ENCODE assay signal across 24 cellular contexts in the genomic region with DNA sequence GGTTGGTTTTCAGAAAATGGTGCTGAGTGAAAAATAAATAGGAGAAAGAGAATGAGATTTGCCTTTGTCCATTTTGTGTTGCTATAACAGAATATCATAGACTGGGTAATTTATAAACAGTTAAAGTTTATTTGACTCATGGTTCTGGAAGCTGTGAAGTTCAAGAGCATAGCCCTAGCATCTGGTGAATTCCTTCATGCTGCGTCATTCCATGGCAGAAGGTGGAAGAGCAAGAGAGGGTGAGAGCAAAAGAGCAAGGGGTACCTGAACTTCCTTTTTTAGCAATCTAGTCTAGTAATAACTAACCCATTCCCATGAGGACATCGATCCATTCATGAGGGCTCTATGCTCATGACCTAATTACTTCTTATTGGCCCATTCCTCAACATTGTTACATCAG.
"Had no signal": no experiment of that assay in that cellular context is flagged by ENCODE, and none has a peak within 500 bp of the region (broad histone marks: within the 10 kb centered on the region; RNA-seq: fewer than 3 reads in every experiment).

No MANE protein-coding gene starts in this region.

- H3K4me1 ChIP-seq: esophagus muscularis mucosa, lower lobe of right lung, psoas muscle, tibial nerve, upper lobe of left lung had no signal

- H3K36me3 ChIP-seq: esophagus muscularis mucosa, lower lobe of right lung, ovary, thoracic aorta, tibial nerve, upper lobe of left lung had no signal

- H3K27ac ChIP-seq: coronary artery, esophagus muscularis mucosa, lower lobe of right lung, ovary, psoas muscle, thoracic aorta, tibial nerve, upper lobe of left lung had no signal

- H3K27me3 ChIP-seq: esophagus muscularis mucosa, ovary, tibial nerve, upper lobe of left lung had no signal

- DNase-seq: dermis blood vessel endothelial cell; effector memory CD4-positive, alpha-beta T cell; foreskin melanocyte; hypothalamus; immature natural killer cell; islet precursor cell; kidney glomerular epithelial cell; left ventricle myocardium superior; lower lobe of right lung; natural killer cell; occipital lobe; ovary; posterior cingulate gyrus; psoas muscle; right cardiac atrium; small intestine; stimulated activated CD4-positive, alpha-beta T cell treated with anti-CD3 and anti-CD28 coated beads, Interleukin-15, amount 100 ng/mL, for 24 hours; stimulated activated CD4-positive, alpha-beta T cell treated with anti-CD3 and anti-CD28 coated beads, Interleukin-2, amount 100 ng/mL, for 48 hours; stimulated activated naive B cell treated with anti-CD40 and anti-IgM and Interleukin-4, amounts not matched to agents 10 μg/mL and 1 μg/mL and 100 μg/mL, for 72 hours; upper lobe of left lung had no signal

- H3K4me3 ChIP-seq: coronary artery, esophagus muscularis mucosa, lower lobe of right lung, ovary, psoas muscle, thoracic aorta, tibial nerve, upper lobe of left lung had no signal

- ATAC-seq: left ventricle myocardium superior; lower lobe of right lung; natural killer cell; psoas muscle; right cardiac atrium; stimulated activated naive B cell treated with anti-CD40 and anti-IgM and Interleukin-4, amounts not matched to agents 10 μg/mL and 1 μg/mL and 100 μg/mL, for 72 hours had no signal

- H3K9me3 ChIP-seq: esophagus muscularis mucosa, lower lobe of right lung, ovary, psoas muscle, thoracic aorta, tibial nerve, upper lobe of left lung had no signal
